21 cellular contexts compared by ENCODE assay signal in genomic region chr16:88762941-88763340, GRCh38. TPM values are rescaled to one million over a fixed set of nuclear protein-coding genes. Genes with fewer than 3 reads are reported as not detected.
DNase-seq lines count a peak whose midpoint lies in the region; ATAC-seq, FAIRE-seq and TF ChIP-seq lines count a peak whose summit lies in the region.
"Had no signal": no experiment of that assay in that cellular context is flagged by ENCODE, and none has a peak within 500 bp of the region (broad histone marks: within the 10 kb centered on the region; RNA-seq: fewer than 3 reads in every experiment).

No MANE protein-coding gene starts in this region.

- H3K4me1 Mint-ChIP-seq in Caco-2 (ENCODE audit: low read depth, unreplicated experiment) = peaks cover 19% of the 10 kb centered on the region
- H3K4me1 Mint-ChIP-seq in T-helper 17 cell = peaks cover 33% of the 10 kb centered on the region

- 89% methylated on average over 10 of the region's 10 CpGs for WGBS in HepG2 (ENCODE audit: low lambda C conversion rate)

- H3K27ac ChIP-seq in HepG2 (ENCODE audit: extremely low read length, insufficient read depth, low read length) = peak overlapping the region; percentile 23
- H3K27ac ChIP-seq in rectal smooth muscle tissue (ENCODE audit: low read depth, low read length) = peak overlapping the region; percentile 48
- H3K27ac ChIP-seq: dorsolateral prefrontal cortex had no signal

- peak in 1 of 2 experiments; percentile 2; a peak in 1 of 4 replicates for TF ChIP-seq POLR2A in HepG2 (IDR thresholded peaks at IDR 0.05; ENCODE audit: insufficient read depth in 1 of 2, low read depth in 2 of 2, low read length in 2 of 2)

- H3K27me3 ChIP-seq in Caco-2 (replicated peaks; ENCODE audit: control insufficient read depth, insufficient read depth, low read length) = no peaks in the 10 kb centered on the region
- no peaks in the 10 kb centered on the region for H3K27me3 ChIP-seq in HepG2 (ENCODE audit: control insufficient read depth in 1 of 2, insufficient read depth in 2 of 2, low read length in 2 of 2)
- no peaks in the 10 kb centered on the region for H3K27me3 ChIP-seq in rectal smooth muscle tissue (ENCODE audit: control insufficient read depth, insufficient read depth, low read length)
- H3K27me3 ChIP-seq: dorsolateral prefrontal cortex had no signal

- H3K36me3 ChIP-seq in Caco-2 (ENCODE audit: control insufficient read depth, insufficient read depth, low read length) (no peaks in the 10 kb centered on the region), HepG2 (replicated peaks in 1 of 2; ENCODE audit: control insufficient read depth in 1 of 2, insufficient read depth in 2 of 2, low read length in 2 of 2) (no peaks in the 10 kb centered on the region; a peak in 2 of 5 replicates), rectal smooth muscle tissue (ENCODE audit: control insufficient read depth, insufficient read depth, low read length) (no peaks in the 10 kb centered on the region)

- ATAC-seq in T-helper 17 cell (no peak), HepG2 (no peak), GM18873 (IDR thresholded peaks at IDR 0.05; ENCODE audit: low FRiP score, unreplicated experiment) (no peak)
- ATAC-seq: naive thymus-derived CD4-positive, alpha-beta T cell had no signal

- H3K9me3 Mint-ChIP-seq in Caco-2 (ENCODE audit: unreplicated experiment) = no peaks in the 10 kb centered on the region

- peak overlapping the region; percentile 90 for H3K27ac Mint-ChIP-seq in Caco-2 (ENCODE audit: unreplicated experiment)
- peak overlapping the region; percentile 78 for H3K27ac Mint-ChIP-seq in T-helper 17 cell

- H3K9ac ChIP-seq in HepG2 (ENCODE audit: insufficient read depth, low read depth, low read length) (no peak overlapping the region), rectal smooth muscle tissue (ENCODE audit: low read length) (no peak overlapping the region)

- no peak for TF ChIP-seq RAD21 in HepG2 (CRISPR knock-in tag; IDR thresholded peaks at IDR 0.05)

- POLR2A ChIA-PET in Caco-2 (lab: Charles Lee) (interaction anchor here (1.5 kb wide), 1 partner anchor 21 kb away, joined by 11 read pairs; no protein-coding TSS in a partner anchor), HepG2 (lab: Yijun Ruan, JAX) (interaction anchor here (1.0 to 1.6 kb wide), 6 partner anchors 19 to 455 kb away, joined by 3 to 11 read pairs (median 5); partner anchors contain the start of genes APRT, PIEZO1 and ZNF778)

- H3K36me3 Mint-ChIP-seq in Caco-2 (ENCODE audit: insufficient read depth, unreplicated experiment) (peaks cover 53% of the 10 kb centered on the region), T-helper 17 cell (ENCODE audit: low read depth) (no peaks in the 10 kb centered on the region)

- CTCF ChIA-PET in Caco-2 (lab: Charles Lee) (interaction anchor here (0.5 to 2.2 kb wide), 11 partner anchors 8 to 939 kb away, joined by 3 to 45 read pairs (median 6); partner anchors contain the start of genes PIEZO1 and SPATA2L), HepG2 (lab: Yijun Ruan, JAX; ENCODE audit: low intra/inter-chr PET ratio, low total read pairs) (interaction anchor here (2.1 kb wide), 1 partner anchor 22 kb away, joined by 10 read pairs; the partner anchor contains the start of gene PIEZO1)

- intact Hi-C loops in Caco-2 (cut with micrococcal nuclease; ENCODE audit: unreplicated experiment) (loop anchor here (1.0 to 2.0 kb wide), 2 partner anchors 20 to 22 kb away; partner anchors contain the start of gene PIEZO1), HepG2 (cut with micrococcal nuclease; ENCODE audit: unreplicated experiment) (no loop called here)

- no peak overlapping the region for H3K4me3 ChIP-seq in Caco-2 (ENCODE audit: low read depth, low read length)
- H3K4me3 ChIP-seq in HepG2 (replicated peaks in 1 of 3; ENCODE audit: insufficient read depth in 1 of 3, low read depth in 2 of 3, low read length in 3 of 3) = peak overlapping the region in 1 of 3 experiments; percentile 2; a peak in 1 of 6 replicates
- no peak overlapping the region for H3K4me3 ChIP-seq in rectal smooth muscle tissue (ENCODE audit: low read length)
- H3K4me3 ChIP-seq: dorsolateral prefrontal cortex had no signal

- in situ Hi-C loops in HepG2 (cut with HindIII; ENCODE audit: extremely low pct_ligation_motif_present, low pct_unique_long_range_greater_than_20kb) = no loop called here

- peaks cover 19% of the 10 kb centered on the region for H3K79me2 ChIP-seq in HepG2 (ENCODE audit: insufficient read depth, low read length)

- TF ChIP-seq EP300 in HepG2 (IDR thresholded peaks at IDR 0.05; ENCODE audit: low read depth in 2 of 2, low read length in 2 of 2) (no peak), HepG2 (CRISPR knock-in tag; IDR thresholded peaks at IDR 0.05; ENCODE audit: borderline replicate concordance) (no peak)

- H2AFZ ChIP-seq in HepG2 (ENCODE audit: low read length) = no peak overlapping the region

- H4K20me1 ChIP-seq in HepG2 (ENCODE audit: insufficient read depth, low read length) = peaks cover 28% of the 10 kb centered on the region

- H3K4me2 ChIP-seq in HepG2 (ENCODE audit: low read depth, low read length) = peak overlapping the region; percentile 49

- H3K4me1 ChIP-seq in Caco-2 (peaks cover 59% of the 10 kb centered on the region), HepG2 (ENCODE audit: insufficient read depth, low read length) (peaks cover 69% of the 10 kb centered on the region), rectal smooth muscle tissue (ENCODE audit: control insufficient read depth, insufficient read depth, low read length) (peaks cover 54% of the 10 kb centered on the region)

- FAIRE-seq in HepG2 (lab: Jason Lieb, UNC) = no peak
- FAIRE-seq: bronchial epithelial cell had no signal

- TF ChIP-seq CTCF in Caco-2 (IDR thresholded peaks at IDR 0.05; ENCODE audit: insufficient read depth in 1 of 2, low read depth in 1 of 2, low read length in 1 of 2, severe bottlenecking in 1 of 2, unreplicated experiment in 1 of 2) = no peak
- TF ChIP-seq CTCF in HepG2 (CRISPR knock-in tag; IDR thresholded peaks at IDR 0.05) = no peak
- TF ChIP-seq CTCF in GM10266 (IDR thresholded peaks at IDR 0.05; ENCODE audit: control insufficient read depth, insufficient read depth, low read depth, missing control alignments) = no peak

- DNase-seq in Caco-2 (no peak), T-helper 17 cell (no peak), HepG2 (ENCODE audit: low spot score) (no peak), midbrain (lab: John Stamatoyannopoulos, UW) (no peak), DMS 273 (lab: John Stamatoyannopoulos, UW; ENCODE audit: unreplicated experiment) (no peak), GM10266 (ENCODE audit: extremely low spot score) (no peak)
- DNase-seq: activated CD4-positive, alpha-beta T cell treated with anti-CD3 and anti-CD28 coated beads, Interleukin-2, amount 50 U/mL, for 1 hour; activated CD8-positive, alpha-beta memory T cell treated with anti-CD3 and anti-CD28 coated beads, Interleukin-2, amount 50 U/mL, for 4 hours; activated gamma-delta T cell; dorsolateral prefrontal cortex; erythroblast; Karpas-422; naive thymus-derived CD4-positive, alpha-beta T cell; NCI-H2107; NCI-H524 treated with DMSO at 0.1 percent for 48 hours; posterior cingulate gyrus; stimulated activated CD4-positive, alpha-beta T cell treated with anti-CD3 and anti-CD28 coated beads, Interleukin-4, amount 100 ng/mL, for 1 hour; T-helper 1 cell had no signal

- H3K9me3 ChIP-seq in Caco-2 (no peaks in the 10 kb centered on the region), T-helper 17 cell (ENCODE audit: control insufficient read depth, low read length, poor library complexity, severe bottlenecking) (no peaks in the 10 kb centered on the region), HepG2 (ENCODE audit: low read length) (no peaks in the 10 kb centered on the region)

- no TSS peak for BruUV-seq in Caco-2 (replicated peaks; lab: Mats Ljungman, UMichigan)
- BruUV-seq in HepG2 (replicated peaks; lab: Mats Ljungman, UMichigan) = no TSS peak

- H3K27me3 Mint-ChIP-seq in Caco-2 (ENCODE audit: insufficient read depth, unreplicated experiment) (no peaks in the 10 kb centered on the region), T-helper 17 cell (no peaks in the 10 kb centered on the region)
- H3K27me3 Mint-ChIP-seq: naive thymus-derived CD4-positive, alpha-beta T cell had no signal

- H3K4me3 Mint-ChIP-seq in Caco-2 (ENCODE audit: unreplicated experiment) (peak overlapping the region; percentile 68), T-helper 17 cell (no peak overlapping the region)
- H3K4me3 Mint-ChIP-seq: naive thymus-derived CD4-positive, alpha-beta T cell had no signal

RNA-seq across cellular contexts. Expression of gene PIEZO1, which starts 22.1 kb away (rescaled TPM):
- total RNA-seq in Caco-2 (2022) (248 and 284 TPM in 2 replicates), T-helper 17 cell (100 to 1,000 TPM; 272 to 318 TPM), HepG2 (2016; rRNA removed; fragmentation: Illumina TruSeq; extraction: Trizol) (32.5 and 85.0 TPM in 2 replicates)
- 42.1 and 42.4 TPM in 2 replicates for total RNA-seq in HepG2 (2016; cell fraction: cytosol; rRNA removed; fragmentation: Illumina TruSeq; extraction: Trizol; ENCODE audit: low read depth)
- 27.7 and 89.8 TPM in 2 replicates for total RNA-seq in HepG2 (2016; cell fraction: insoluble cytoplasmic fraction; rRNA removed; fragmentation: Illumina TruSeq; extraction: Trizol)
- 37.0 TPM in 2 replicates for total RNA-seq in HepG2 (2016; cell fraction: membrane; rRNA removed; fragmentation: Illumina TruSeq; extraction: Trizol)
- total RNA-seq in HepG2 (2016; cell fraction: nucleus; rRNA removed; fragmentation: Illumina TruSeq; extraction: Trizol) = 117 and 146 TPM in 2 replicates
- 67.9 and 93.5 TPM in 2 replicates for polyA plus RNA-seq in HepG2 (2011; rRNA removed)
- 42.8 and 69.2 TPM in 2 replicates for polyA plus RNA-seq in HepG2 (2011; cell fraction: cytosol; rRNA removed)
- 643 and 860 TPM in 2 replicates for polyA plus RNA-seq in HepG2 (2011; cell fraction: nucleus; rRNA removed)
- polyA plus RNA-seq in HepG2 (2012) = 52.4 and 78.3 TPM in 2 replicates
- 12.7 and 13.6 TPM in 2 replicates for polyA plus RNA-seq in HepG2 (2016; cell fraction: cytosol; fragmentation: Illumina TruSeq; extraction: Trizol; ENCODE audit: low read depth)
- polyA plus RNA-seq in HepG2 (2016; cell fraction: insoluble cytoplasmic fraction; fragmentation: Illumina TruSeq; extraction: Trizol; ENCODE audit: low read depth) = 33.4 and 36.7 TPM in 2 replicates
- 20.6 and 22.7 TPM in 2 replicates for polyA plus RNA-seq in HepG2 (2016; cell fraction: membrane; fragmentation: Illumina TruSeq; extraction: Trizol; ENCODE audit: low read depth)
- polyA plus RNA-seq in HepG2 (2016; cell fraction: nucleus; fragmentation: Illumina TruSeq; extraction: Trizol; ENCODE audit: insufficient read depth, low read depth) = 296 and 336 TPM in 2 replicates
- polyA minus RNA-seq in HepG2 (2011; rRNA and poly(A)+ RNA removed; ENCODE audit: low replicate concordance) = 101 and 184 TPM in 2 replicates
- 44.8 and 52.9 TPM in 2 replicates for polyA minus RNA-seq in HepG2 (2011; cell fraction: cytosol; rRNA and poly(A)+ RNA removed)
- polyA minus RNA-seq in HepG2 (2011; cell fraction: nucleus; rRNA and poly(A)+ RNA removed) = 89.5 and 109 TPM in 2 replicates

RNA-seq across cellular contexts. Expression of gene CDT1, which starts 40.6 kb away (rescaled TPM):
- 97.7 and 98.0 TPM in 2 replicates for total RNA-seq in Caco-2 (2022)
- total RNA-seq in T-helper 17 cell = 1 to 10 TPM in 1 of 2 donors, under 1 TPM in 1; 0.42 to 1.3 TPM
- total RNA-seq in HepG2 (2016; rRNA removed; fragmentation: Illumina TruSeq; extraction: Trizol) = 16.5 and 23.1 TPM in 2 replicates
- total RNA-seq in HepG2 (2016; cell fraction: cytosol; rRNA removed; fragmentation: Illumina TruSeq; extraction: Trizol; ENCODE audit: low read depth) = 14.3 and 18.2 TPM in 2 replicates
- 15.0 and 21.7 TPM in 2 replicates for total RNA-seq in HepG2 (2016; cell fraction: insoluble cytoplasmic fraction; rRNA removed; fragmentation: Illumina TruSeq; extraction: Trizol)
- 30.9 and 31.0 TPM in 2 replicates for total RNA-seq in HepG2 (2016; cell fraction: membrane; rRNA removed; fragmentation: Illumina TruSeq; extraction: Trizol)
- 12.6 and 18.8 TPM in 2 replicates for total RNA-seq in HepG2 (2016; cell fraction: nucleus; rRNA removed; fragmentation: Illumina TruSeq; extraction: Trizol)
- 17.9 and 23.8 TPM in 2 replicates for polyA plus RNA-seq in HepG2 (2011; rRNA removed)
- polyA plus RNA-seq in HepG2 (2011; cell fraction: cytosol; rRNA removed) = 15.0 and 37.3 TPM in 2 replicates
- polyA plus RNA-seq in HepG2 (2011; cell fraction: nucleus; rRNA removed) = 29.6 and 46.8 TPM in 2 replicates
- polyA plus RNA-seq in HepG2 (2012) = 13.5 and 17.6 TPM in 2 replicates
- 18.5 and 24.2 TPM in 2 replicates for polyA plus RNA-seq in HepG2 (2016; cell fraction: cytosol; fragmentation: Illumina TruSeq; extraction: Trizol; ENCODE audit: low read depth)
- 22.4 and 29.0 TPM in 2 replicates for polyA plus RNA-seq in HepG2 (2016; cell fraction: insoluble cytoplasmic fraction; fragmentation: Illumina TruSeq; extraction: Trizol; ENCODE audit: low read depth)
- 25.4 and 37.1 TPM in 2 replicates for polyA plus RNA-seq in HepG2 (2016; cell fraction: membrane; fragmentation: Illumina TruSeq; extraction: Trizol; ENCODE audit: low read depth)
- 34.6 and 39.8 TPM in 2 replicates for polyA plus RNA-seq in HepG2 (2016; cell fraction: nucleus; fragmentation: Illumina TruSeq; extraction: Trizol; ENCODE audit: insufficient read depth, low read depth)
- 25.0 and 71.0 TPM in 2 replicates for polyA minus RNA-seq in HepG2 (2011; rRNA and poly(A)+ RNA removed; ENCODE audit: low replicate concordance)
- 28.6 and 52.8 TPM in 2 replicates for polyA minus RNA-seq in HepG2 (2011; cell fraction: cytosol; rRNA and poly(A)+ RNA removed)
- polyA minus RNA-seq in HepG2 (2011; cell fraction: nucleus; rRNA and poly(A)+ RNA removed) = 6.7 and 8.8 TPM in 2 replicates

RNA-seq across cellular contexts. Expression of gene APRT, which starts 48.8 kb away (rescaled TPM):
- total RNA-seq in Caco-2 (2022) (251 and 268 TPM in 2 replicates), T-helper 17 cell (100 to 1,000 TPM; 130 to 158 TPM), HepG2 (2016; rRNA removed; fragmentation: Illumina TruSeq; extraction: Trizol) (242 and 274 TPM in 2 replicates)
- total RNA-seq in HepG2 (2016; cell fraction: cytosol; rRNA removed; fragmentation: Illumina TruSeq; extraction: Trizol; ENCODE audit: low read depth) = 163 and 167 TPM in 2 replicates
- 238 and 275 TPM in 2 replicates for total RNA-seq in HepG2 (2016; cell fraction: insoluble cytoplasmic fraction; rRNA removed; fragmentation: Illumina TruSeq; extraction: Trizol)
- total RNA-seq in HepG2 (2016; cell fraction: membrane; rRNA removed; fragmentation: Illumina TruSeq; extraction: Trizol) = 188 and 208 TPM in 2 replicates
- total RNA-seq in HepG2 (2016; cell fraction: nucleus; rRNA removed; fragmentation: Illumina TruSeq; extraction: Trizol) = 99.7 and 110 TPM in 2 replicates
- polyA plus RNA-seq in HepG2 (2011; rRNA removed) = 155 and 210 TPM in 2 replicates
- 94.2 and 153 TPM in 2 replicates for polyA plus RNA-seq in HepG2 (2011; cell fraction: cytosol; rRNA removed)
- polyA plus RNA-seq in HepG2 (2011; cell fraction: nucleus; rRNA removed) = 101 and 126 TPM in 2 replicates
- 136 and 175 TPM in 2 replicates for polyA plus RNA-seq in HepG2 (2012)
- 172 and 184 TPM in 2 replicates for polyA plus RNA-seq in HepG2 (2016; cell fraction: cytosol; fragmentation: Illumina TruSeq; extraction: Trizol; ENCODE audit: low read depth)
- 339 and 349 TPM in 2 replicates for polyA plus RNA-seq in HepG2 (2016; cell fraction: insoluble cytoplasmic fraction; fragmentation: Illumina TruSeq; extraction: Trizol; ENCODE audit: low read depth)
- polyA plus RNA-seq in HepG2 (2016; cell fraction: membrane; fragmentation: Illumina TruSeq; extraction: Trizol; ENCODE audit: low read depth) = 196 and 203 TPM in 2 replicates
- 192 and 201 TPM in 2 replicates for polyA plus RNA-seq in HepG2 (2016; cell fraction: nucleus; fragmentation: Illumina TruSeq; extraction: Trizol; ENCODE audit: insufficient read depth, low read depth)
- polyA minus RNA-seq in HepG2 (2011; rRNA and poly(A)+ RNA removed; ENCODE audit: low replicate concordance) = 83.2 and 86.7 TPM in 2 replicates
- polyA minus RNA-seq in HepG2 (2011; cell fraction: cytosol; rRNA and poly(A)+ RNA removed) = 75.3 and 84.8 TPM in 2 replicates
- polyA minus RNA-seq in HepG2 (2011; cell fraction: nucleus; rRNA and poly(A)+ RNA removed) = 35.7 and 49.8 TPM in 2 replicates

RNA-seq across cellular contexts. Expression of gene CTU2, which starts 56.6 kb away (rescaled TPM):
- total RNA-seq in Caco-2 (2022) (44.3 and 54.9 TPM in 2 replicates), T-helper 17 cell (10 to 100 TPM; 22.4 to 33.6 TPM), HepG2 (2016; rRNA removed; fragmentation: Illumina TruSeq; extraction: Trizol) (21.9 TPM in 2 replicates)
- 11.4 and 12.8 TPM in 2 replicates for total RNA-seq in HepG2 (2016; cell fraction: cytosol; rRNA removed; fragmentation: Illumina TruSeq; extraction: Trizol; ENCODE audit: low read depth)
- total RNA-seq in HepG2 (2016; cell fraction: insoluble cytoplasmic fraction; rRNA removed; fragmentation: Illumina TruSeq; extraction: Trizol) = 16.8 and 22.4 TPM in 2 replicates
- total RNA-seq in HepG2 (2016; cell fraction: membrane; rRNA removed; fragmentation: Illumina TruSeq; extraction: Trizol) = 13.8 and 15.9 TPM in 2 replicates
- 16.7 and 17.2 TPM in 2 replicates for total RNA-seq in HepG2 (2016; cell fraction: nucleus; rRNA removed; fragmentation: Illumina TruSeq; extraction: Trizol)
- polyA plus RNA-seq in HepG2 (2011; rRNA removed) = 13.3 and 18.5 TPM in 2 replicates
- 11.8 and 19.4 TPM in 2 replicates for polyA plus RNA-seq in HepG2 (2011; cell fraction: cytosol; rRNA removed)
- polyA plus RNA-seq in HepG2 (2011; cell fraction: nucleus; rRNA removed) = 63.3 and 73.6 TPM in 2 replicates
- polyA plus RNA-seq in HepG2 (2012) = 11.6 and 15.1 TPM in 2 replicates
- polyA plus RNA-seq in HepG2 (2016; cell fraction: cytosol; fragmentation: Illumina TruSeq; extraction: Trizol; ENCODE audit: low read depth) = 12.4 and 16.5 TPM in 2 replicates
- polyA plus RNA-seq in HepG2 (2016; cell fraction: insoluble cytoplasmic fraction; fragmentation: Illumina TruSeq; extraction: Trizol; ENCODE audit: low read depth) = 20.9 and 22.4 TPM in 2 replicates
- polyA plus RNA-seq in HepG2 (2016; cell fraction: membrane; fragmentation: Illumina TruSeq; extraction: Trizol; ENCODE audit: low read depth) = 13.3 and 14.9 TPM in 2 replicates
- polyA plus RNA-seq in HepG2 (2016; cell fraction: nucleus; fragmentation: Illumina TruSeq; extraction: Trizol; ENCODE audit: insufficient read depth, low read depth) = 39.4 and 44.9 TPM in 2 replicates
- 23.1 and 25.7 TPM in 2 replicates for polyA minus RNA-seq in HepG2 (2011; rRNA and poly(A)+ RNA removed; ENCODE audit: low replicate concordance)
- 15.2 and 18.6 TPM in 2 replicates for polyA minus RNA-seq in HepG2 (2011; cell fraction: cytosol; rRNA and poly(A)+ RNA removed)
- 19.3 and 20.7 TPM in 2 replicates for polyA minus RNA-seq in HepG2 (2011; cell fraction: nucleus; rRNA and poly(A)+ RNA removed)

RNA-seq across cellular contexts. Expression of gene RNF166, which starts 56.7 kb away (rescaled TPM):
- total RNA-seq in Caco-2 (2022) = 37.3 and 40.4 TPM in 2 replicates
- 100 to 1,000 TPM; 235 to 398 TPM for total RNA-seq in T-helper 17 cell
- total RNA-seq in HepG2 (2016; rRNA removed; fragmentation: Illumina TruSeq; extraction: Trizol) = 15.1 and 23.0 TPM in 2 replicates
- 36.0 and 37.2 TPM in 2 replicates for total RNA-seq in HepG2 (2016; cell fraction: cytosol; rRNA removed; fragmentation: Illumina TruSeq; extraction: Trizol; ENCODE audit: low read depth)
- 17.3 and 23.3 TPM in 2 replicates for total RNA-seq in HepG2 (2016; cell fraction: insoluble cytoplasmic fraction; rRNA removed; fragmentation: Illumina TruSeq; extraction: Trizol)
- total RNA-seq in HepG2 (2016; cell fraction: membrane; rRNA removed; fragmentation: Illumina TruSeq; extraction: Trizol) = 41.6 and 45.9 TPM in 2 replicates
- 14.0 and 14.1 TPM in 2 replicates for total RNA-seq in HepG2 (2016; cell fraction: nucleus; rRNA removed; fragmentation: Illumina TruSeq; extraction: Trizol)
- 21.4 and 26.2 TPM in 2 replicates for polyA plus RNA-seq in HepG2 (2011; rRNA removed)
- 14.8 and 24.4 TPM in 2 replicates for polyA plus RNA-seq in HepG2 (2011; cell fraction: cytosol; rRNA removed)
- 83.8 and 91.3 TPM in 2 replicates for polyA plus RNA-seq in HepG2 (2011; cell fraction: nucleus; rRNA removed)
- polyA plus RNA-seq in HepG2 (2012) = 12.2 and 16.1 TPM in 2 replicates
- 22.9 and 25.4 TPM in 2 replicates for polyA plus RNA-seq in HepG2 (2016; cell fraction: cytosol; fragmentation: Illumina TruSeq; extraction: Trizol; ENCODE audit: low read depth)
- 19.2 and 20.2 TPM in 2 replicates for polyA plus RNA-seq in HepG2 (2016; cell fraction: insoluble cytoplasmic fraction; fragmentation: Illumina TruSeq; extraction: Trizol; ENCODE audit: low read depth)
- polyA plus RNA-seq in HepG2 (2016; cell fraction: membrane; fragmentation: Illumina TruSeq; extraction: Trizol; ENCODE audit: low read depth) = 32.0 and 34.1 TPM in 2 replicates
- polyA plus RNA-seq in HepG2 (2016; cell fraction: nucleus; fragmentation: Illumina TruSeq; extraction: Trizol; ENCODE audit: insufficient read depth, low read depth) = 36.7 and 43.4 TPM in 2 replicates
- 11.5 and 25.6 TPM in 2 replicates for polyA minus RNA-seq in HepG2 (2011; rRNA and poly(A)+ RNA removed; ENCODE audit: low replicate concordance)
- polyA minus RNA-seq in HepG2 (2011; cell fraction: cytosol; rRNA and poly(A)+ RNA removed) = 12.9 and 17.8 TPM in 2 replicates
- 14.2 and 18.7 TPM in 2 replicates for polyA minus RNA-seq in HepG2 (2011; cell fraction: nucleus; rRNA and poly(A)+ RNA removed)

Comparison
In these comparisons a context has a peak if more than half of its experiments do, and no peak if none do; other contexts are left out.
1. RNA of gene CDT1, which starts 40.6 kb away (total RNA-seq): 97.7 to 98.0 TPM in Caco-2 and 12.6 to 31.0 TPM in HepG2; 0.42 to 1.3 TPM in T-helper 17 cell; every median in the first group is over 4 times any median in the second.